ENCODE assay signal across 1 cellular context in the genomic region with DNA sequence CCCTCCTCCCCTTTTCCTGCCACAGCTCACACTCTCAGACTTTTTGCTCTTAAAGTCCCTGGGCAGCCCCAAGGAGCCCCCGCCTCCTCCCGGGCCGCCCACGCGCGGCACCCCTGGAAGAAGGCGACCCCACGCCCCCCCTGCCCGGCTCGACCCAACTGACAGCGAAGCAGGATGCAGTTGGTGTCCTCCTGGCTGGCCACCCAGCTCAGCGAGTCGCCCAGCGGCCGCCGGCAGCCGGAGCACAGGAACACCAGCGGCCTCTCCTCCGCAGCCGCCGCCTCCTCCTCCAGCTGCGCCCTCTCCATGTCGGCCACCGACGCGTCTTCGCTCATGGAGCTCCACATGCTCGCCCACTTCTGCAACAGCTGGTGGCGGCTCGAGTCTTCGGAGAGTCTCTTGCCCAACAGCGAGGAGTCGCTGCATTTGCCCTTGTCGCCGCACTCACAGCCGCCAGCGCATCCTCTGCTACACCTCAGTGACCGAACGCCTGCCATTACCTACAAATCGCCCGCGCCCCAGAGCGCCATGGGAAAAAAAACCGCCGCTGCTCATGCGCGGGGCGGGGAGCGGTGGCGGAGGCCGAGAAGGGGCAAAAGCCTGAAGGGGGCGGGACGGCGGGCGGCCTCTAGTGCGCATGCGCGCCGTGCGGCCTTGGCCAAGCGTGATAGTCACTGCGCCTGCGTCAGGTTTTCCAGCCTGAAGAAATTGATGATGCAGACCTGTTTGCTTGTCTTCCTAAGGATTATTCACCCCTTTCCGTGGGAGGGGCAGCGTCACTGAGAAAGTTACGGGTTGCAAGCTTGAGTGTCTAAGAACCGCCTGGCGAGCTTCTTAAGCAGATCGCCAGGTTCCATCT.
TF ChIP-seq lines count a peak whose summit lies in the region.

A gene with protein sequence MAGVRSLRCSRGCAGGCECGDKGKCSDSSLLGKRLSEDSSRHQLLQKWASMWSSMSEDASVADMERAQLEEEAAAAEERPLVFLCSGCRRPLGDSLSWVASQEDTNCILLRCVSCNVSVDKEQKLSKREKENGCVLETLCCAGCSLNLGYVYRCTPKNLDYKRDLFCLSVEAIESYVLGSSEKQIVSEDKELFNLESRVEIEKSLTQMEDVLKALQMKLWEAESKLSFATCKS (minus strand): TSS at position 532 of the 859 bp plus-strand sequence. CDS start 35 bp downstream, at position 497.

TF ChIP-seq in HepG2, 621 proteins besides CTCF, POLR2A, EP300 and RAD21 (continued from another document and continues in another):
- TF ChIP-seq, protein P1, sequence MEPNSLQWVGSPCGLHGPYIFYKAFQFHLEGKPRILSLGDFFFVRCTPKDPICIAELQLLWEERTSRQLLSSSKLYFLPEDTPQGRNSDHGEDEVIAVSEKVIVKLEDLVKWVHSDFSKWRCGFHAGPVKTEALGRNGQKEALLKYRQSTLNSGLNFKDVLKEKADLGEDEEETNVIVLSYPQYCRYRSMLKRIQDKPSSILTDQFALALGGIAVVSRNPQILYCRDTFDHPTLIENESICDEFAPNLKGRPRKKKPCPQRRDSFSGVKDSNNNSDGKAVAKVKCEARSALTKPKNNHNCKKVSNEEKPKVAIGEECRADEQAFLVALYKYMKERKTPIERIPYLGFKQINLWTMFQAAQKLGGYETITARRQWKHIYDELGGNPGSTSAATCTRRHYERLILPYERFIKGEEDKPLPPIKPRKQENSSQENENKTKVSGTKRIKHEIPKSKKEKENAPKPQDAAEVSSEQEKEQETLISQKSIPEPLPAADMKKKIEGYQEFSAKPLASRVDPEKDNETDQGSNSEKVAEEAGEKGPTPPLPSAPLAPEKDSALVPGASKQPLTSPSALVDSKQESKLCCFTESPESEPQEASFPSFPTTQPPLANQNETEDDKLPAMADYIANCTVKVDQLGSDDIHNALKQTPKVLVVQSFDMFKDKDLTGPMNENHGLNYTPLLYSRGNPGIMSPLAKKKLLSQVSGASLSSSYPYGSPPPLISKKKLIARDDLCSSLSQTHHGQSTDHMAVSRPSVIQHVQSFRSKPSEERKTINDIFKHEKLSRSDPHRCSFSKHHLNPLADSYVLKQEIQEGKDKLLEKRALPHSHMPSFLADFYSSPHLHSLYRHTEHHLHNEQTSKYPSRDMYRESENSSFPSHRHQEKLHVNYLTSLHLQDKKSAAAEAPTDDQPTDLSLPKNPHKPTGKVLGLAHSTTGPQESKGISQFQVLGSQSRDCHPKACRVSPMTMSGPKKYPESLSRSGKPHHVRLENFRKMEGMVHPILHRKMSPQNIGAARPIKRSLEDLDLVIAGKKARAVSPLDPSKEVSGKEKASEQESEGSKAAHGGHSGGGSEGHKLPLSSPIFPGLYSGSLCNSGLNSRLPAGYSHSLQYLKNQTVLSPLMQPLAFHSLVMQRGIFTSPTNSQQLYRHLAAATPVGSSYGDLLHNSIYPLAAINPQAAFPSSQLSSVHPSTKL (CRISPR knock-in tag; IDR thresholded peaks at IDR 0.05) = no peak
- TF ChIP-seq ZSCAN29 (CRISPR knock-in tag; conservative IDR thresholded peaks at IDR 0.05) = 0 out of 2 replicates have a peak, but pooled peaks have one; percentile 12
- TF ChIP-seq, protein P2, sequence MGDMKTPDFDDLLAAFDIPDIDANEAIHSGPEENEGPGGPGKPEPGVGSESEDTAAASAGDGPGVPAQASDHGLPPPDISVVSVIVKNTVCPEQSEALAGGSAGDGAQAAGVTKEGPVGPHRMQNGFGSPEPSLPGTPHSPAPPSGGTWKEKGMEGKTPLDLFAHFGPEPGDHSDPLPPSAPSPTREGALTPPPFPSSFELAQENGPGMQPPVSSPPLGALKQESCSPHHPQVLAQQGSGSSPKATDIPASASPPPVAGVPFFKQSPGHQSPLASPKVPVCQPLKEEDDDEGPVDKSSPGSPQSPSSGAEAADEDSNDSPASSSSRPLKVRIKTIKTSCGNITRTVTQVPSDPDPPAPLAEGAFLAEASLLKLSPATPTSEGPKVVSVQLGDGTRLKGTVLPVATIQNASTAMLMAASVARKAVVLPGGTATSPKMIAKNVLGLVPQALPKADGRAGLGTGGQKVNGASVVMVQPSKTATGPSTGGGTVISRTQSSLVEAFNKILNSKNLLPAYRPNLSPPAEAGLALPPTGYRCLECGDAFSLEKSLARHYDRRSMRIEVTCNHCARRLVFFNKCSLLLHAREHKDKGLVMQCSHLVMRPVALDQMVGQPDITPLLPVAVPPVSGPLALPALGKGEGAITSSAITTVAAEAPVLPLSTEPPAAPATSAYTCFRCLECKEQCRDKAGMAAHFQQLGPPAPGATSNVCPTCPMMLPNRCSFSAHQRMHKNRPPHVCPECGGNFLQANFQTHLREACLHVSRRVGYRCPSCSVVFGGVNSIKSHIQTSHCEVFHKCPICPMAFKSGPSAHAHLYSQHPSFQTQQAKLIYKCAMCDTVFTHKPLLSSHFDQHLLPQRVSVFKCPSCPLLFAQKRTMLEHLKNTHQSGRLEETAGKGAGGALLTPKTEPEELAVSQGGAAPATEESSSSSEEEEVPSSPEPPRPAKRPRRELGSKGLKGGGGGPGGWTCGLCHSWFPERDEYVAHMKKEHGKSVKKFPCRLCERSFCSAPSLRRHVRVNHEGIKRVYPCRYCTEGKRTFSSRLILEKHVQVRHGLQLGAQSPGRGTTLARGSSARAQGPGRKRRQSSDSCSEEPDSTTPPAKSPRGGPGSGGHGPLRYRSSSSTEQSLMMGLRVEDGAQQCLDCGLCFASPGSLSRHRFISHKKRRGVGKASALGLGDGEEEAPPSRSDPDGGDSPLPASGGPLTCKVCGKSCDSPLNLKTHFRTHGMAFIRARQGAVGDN (CRISPR knock-in tag; IDR thresholded peaks at IDR 0.05) = peak; percentile 91
- no peak for TF ChIP-seq PLRG1 (conservative IDR thresholded peaks at IDR 0.05)
- TF ChIP-seq, protein P3, sequence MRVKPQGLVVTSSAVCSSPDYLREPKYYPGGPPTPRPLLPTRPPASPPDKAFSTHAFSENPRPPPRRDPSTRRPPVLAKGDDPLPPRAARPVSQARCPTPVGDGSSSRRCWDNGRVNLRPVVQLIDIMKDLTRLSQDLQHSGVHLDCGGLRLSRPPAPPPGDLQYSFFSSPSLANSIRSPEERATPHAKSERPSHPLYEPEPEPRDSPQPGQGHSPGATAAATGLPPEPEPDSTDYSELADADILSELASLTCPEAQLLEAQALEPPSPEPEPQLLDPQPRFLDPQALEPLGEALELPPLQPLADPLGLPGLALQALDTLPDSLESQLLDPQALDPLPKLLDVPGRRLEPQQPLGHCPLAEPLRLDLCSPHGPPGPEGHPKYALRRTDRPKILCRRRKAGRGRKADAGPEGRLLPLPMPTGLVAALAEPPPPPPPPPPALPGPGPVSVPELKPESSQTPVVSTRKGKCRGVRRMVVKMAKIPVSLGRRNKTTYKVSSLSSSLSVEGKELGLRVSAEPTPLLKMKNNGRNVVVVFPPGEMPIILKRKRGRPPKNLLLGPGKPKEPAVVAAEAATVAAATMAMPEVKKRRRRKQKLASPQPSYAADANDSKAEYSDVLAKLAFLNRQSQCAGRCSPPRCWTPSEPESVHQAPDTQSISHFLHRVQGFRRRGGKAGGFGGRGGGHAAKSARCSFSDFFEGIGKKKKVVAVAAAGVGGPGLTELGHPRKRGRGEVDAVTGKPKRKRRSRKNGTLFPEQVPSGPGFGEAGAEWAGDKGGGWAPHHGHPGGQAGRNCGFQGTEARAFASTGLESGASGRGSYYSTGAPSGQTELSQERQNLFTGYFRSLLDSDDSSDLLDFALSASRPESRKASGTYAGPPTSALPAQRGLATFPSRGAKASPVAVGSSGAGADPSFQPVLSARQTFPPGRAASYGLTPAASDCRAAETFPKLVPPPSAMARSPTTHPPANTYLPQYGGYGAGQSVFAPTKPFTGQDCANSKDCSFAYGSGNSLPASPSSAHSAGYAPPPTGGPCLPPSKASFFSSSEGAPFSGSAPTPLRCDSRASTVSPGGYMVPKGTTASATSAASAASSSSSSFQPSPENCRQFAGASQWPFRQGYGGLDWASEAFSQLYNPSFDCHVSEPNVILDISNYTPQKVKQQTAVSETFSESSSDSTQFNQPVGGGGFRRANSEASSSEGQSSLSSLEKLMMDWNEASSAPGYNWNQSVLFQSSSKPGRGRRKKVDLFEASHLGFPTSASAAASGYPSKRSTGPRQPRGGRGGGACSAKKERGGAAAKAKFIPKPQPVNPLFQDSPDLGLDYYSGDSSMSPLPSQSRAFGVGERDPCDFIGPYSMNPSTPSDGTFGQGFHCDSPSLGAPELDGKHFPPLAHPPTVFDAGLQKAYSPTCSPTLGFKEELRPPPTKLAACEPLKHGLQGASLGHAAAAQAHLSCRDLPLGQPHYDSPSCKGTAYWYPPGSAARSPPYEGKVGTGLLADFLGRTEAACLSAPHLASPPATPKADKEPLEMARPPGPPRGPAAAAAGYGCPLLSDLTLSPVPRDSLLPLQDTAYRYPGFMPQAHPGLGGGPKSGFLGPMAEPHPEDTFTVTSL (CRISPR knock-in tag; IDR thresholded peaks at IDR 0.05; ENCODE audit: borderline replicate concordance) = no peak
- TF ChIP-seq AGO2 (optimal IDR thresholded peaks at IDR 0.05; ENCODE audit: low read depth, low read length) = peak; percentile 43
- peak; percentile 87 for TF ChIP-seq YY1 (IDR thresholded peaks at IDR 0.05; ENCODE audit: insufficient read depth, insufficient replicate concordance, low read depth, low read length)
- no peak for TF ChIP-seq MEIS1 (CRISPR knock-in tag; IDR thresholded peaks at IDR 0.05; ENCODE audit: borderline replicate concordance)
- TF ChIP-seq KAT7 (CRISPR knock-in tag; IDR thresholded peaks at IDR 0.05; ENCODE audit: borderline replicate concordance) = no peak; the same call in 1 of the 2 replicates
- peak; percentile 91 for TF ChIP-seq BORCS8-MEF2B (CRISPR knock-in tag; IDR thresholded peaks at IDR 0.05)
- peak; percentile 92 for TF ChIP-seq ZNF143 (CRISPR knock-in tag; IDR thresholded peaks at IDR 0.05)
- TF ChIP-seq KLF15 (CRISPR knock-in tag; IDR thresholded peaks at IDR 0.05; ENCODE audit: borderline replicate concordance) = 0 out of 2 replicates have a peak, but pooled peaks have one; percentile 17
- peak; percentile 67 for TF ChIP-seq ZFY (CRISPR knock-in tag; IDR thresholded peaks at IDR 0.05)
- TF ChIP-seq, protein P4, sequence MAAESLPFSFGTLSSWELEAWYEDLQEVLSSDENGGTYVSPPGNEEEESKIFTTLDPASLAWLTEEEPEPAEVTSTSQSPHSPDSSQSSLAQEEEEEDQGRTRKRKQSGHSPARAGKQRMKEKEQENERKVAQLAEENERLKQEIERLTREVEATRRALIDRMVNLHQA (CRISPR knock-in tag; IDR thresholded peaks at IDR 0.05) = no peak
- TF ChIP-seq NCOR1 (IDR thresholded peaks at IDR 0.05; ENCODE audit: borderline replicate concordance, low read length) = no peak
- TF ChIP-seq, protein P5, sequence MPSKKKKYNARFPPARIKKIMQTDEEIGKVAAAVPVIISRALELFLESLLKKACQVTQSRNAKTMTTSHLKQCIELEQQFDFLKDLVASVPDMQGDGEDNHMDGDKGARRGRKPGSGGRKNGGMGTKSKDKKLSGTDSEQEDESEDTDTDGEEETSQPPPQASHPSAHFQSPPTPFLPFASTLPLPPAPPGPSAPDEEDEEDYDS (CRISPR knock-in tag; IDR thresholded peaks at IDR 0.05) = peak; percentile 66
- no peak for TF ChIP-seq ZNF615 (CRISPR knock-in tag; IDR thresholded peaks at IDR 0.05; ENCODE audit: borderline replicate concordance)
- TF ChIP-seq THYN1 (CRISPR knock-in tag; IDR thresholded peaks at IDR 0.05; ENCODE audit: borderline replicate concordance, low read depth) = no peak
- TF ChIP-seq, protein P6, sequence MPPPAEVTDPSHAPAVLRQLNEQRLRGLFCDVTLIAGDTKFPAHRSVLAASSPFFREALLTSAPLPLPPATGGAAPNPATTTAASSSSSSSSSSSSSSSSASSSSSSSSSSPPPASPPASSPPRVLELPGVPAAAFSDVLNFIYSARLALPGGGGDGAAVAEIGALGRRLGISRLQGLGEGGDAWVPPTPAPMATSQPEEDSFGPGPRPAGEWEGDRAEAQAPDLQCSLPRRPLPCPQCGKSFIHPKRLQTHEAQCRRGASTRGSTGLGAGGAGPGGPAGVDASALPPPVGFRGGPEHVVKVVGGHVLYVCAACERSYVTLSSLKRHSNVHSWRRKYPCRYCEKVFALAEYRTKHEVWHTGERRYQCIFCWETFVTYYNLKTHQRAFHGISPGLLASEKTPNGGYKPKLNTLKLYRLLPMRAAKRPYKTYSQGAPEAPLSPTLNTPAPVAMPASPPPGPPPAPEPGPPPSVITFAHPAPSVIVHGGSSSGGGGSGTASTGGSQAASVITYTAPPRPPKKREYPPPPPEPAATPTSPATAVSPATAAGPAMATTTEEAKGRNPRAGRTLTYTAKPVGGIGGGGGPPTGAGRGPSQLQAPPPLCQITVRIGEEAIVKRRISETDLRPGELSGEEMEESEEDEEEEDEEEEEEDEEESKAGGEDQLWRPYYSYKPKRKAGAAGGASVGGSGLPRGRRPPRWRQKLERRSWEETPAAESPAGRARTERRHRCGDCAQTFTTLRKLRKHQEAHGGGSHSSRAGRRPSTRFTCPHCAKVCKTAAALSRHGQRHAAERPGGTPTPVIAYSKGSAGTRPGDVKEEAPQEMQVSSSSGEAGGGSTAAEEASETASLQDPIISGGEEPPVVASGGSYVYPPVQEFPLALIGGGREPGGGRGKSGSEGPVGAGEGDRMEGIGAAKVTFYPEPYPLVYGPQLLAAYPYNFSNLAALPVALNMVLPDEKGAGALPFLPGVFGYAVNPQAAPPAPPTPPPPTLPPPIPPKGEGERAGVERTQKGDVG (CRISPR knock-in tag; IDR thresholded peaks at IDR 0.05; ENCODE audit: borderline replicate concordance) = no peak
- TF ChIP-seq, protein P7, sequence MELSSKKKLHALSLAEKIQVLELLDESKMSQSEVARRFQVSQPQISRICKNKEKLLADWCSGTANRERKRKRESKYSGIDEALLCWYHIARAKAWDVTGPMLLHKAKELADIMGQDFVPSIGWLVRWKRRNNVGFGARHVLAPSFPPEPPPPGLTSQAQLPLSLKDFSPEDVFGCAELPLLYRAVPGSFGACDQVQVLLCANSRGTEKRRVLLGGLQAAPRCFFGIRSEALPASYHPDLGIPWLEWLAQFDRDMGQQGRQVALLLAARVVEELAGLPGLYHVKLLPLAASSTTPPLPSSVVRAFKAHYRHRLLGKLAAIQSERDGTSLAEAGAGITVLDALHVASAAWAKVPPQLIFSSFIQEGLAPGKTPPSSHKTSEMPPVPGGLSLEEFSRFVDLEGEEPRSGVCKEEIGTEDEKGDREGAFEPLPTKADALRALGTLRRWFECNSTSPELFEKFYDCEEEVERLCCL (CRISPR knock-in tag; IDR thresholded peaks at IDR 0.05; ENCODE audit: borderline replicate concordance) = no peak
- TF ChIP-seq, protein P8, sequence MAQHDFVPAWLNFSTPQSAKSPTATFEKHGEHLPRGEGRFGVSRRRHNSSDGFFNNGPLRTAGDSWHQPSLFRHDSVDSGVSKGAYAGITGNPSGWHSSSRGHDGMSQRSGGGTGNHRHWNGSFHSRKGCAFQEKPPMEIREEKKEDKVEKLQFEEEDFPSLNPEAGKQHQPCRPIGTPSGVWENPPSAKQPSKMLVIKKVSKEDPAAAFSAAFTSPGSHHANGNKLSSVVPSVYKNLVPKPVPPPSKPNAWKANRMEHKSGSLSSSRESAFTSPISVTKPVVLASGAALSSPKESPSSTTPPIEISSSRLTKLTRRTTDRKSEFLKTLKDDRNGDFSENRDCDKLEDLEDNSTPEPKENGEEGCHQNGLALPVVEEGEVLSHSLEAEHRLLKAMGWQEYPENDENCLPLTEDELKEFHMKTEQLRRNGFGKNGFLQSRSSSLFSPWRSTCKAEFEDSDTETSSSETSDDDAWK (CRISPR knock-in tag; IDR thresholded peaks at IDR 0.05) = no peak
- no peak for TF ChIP-seq ZNF75D (CRISPR knock-in tag; IDR thresholded peaks at IDR 0.05; ENCODE audit: borderline replicate concordance)
- no peak for TF ChIP-seq PHB2 (IDR thresholded peaks at IDR 0.05; ENCODE audit: partially characterized antibody)
- peak; percentile 78 for TF ChIP-seq HDAC2 (CRISPR knock-in tag; IDR thresholded peaks at IDR 0.05)
- peak; percentile 100 for TF ChIP-seq HDAC1 (CRISPR knock-in tag; IDR thresholded peaks at IDR 0.05)
- TF ChIP-seq ZNF879 (CRISPR knock-in tag; IDR thresholded peaks at IDR 0.05) = no peak
- 0 out of 2 replicates have a peak, but pooled peaks have one; percentile 66 for TF ChIP-seq ZBTB38 (CRISPR knock-in tag; IDR thresholded peaks at IDR 0.05)
- TF ChIP-seq ZNF350 (CRISPR knock-in tag; IDR thresholded peaks at IDR 0.05; ENCODE audit: borderline replicate concordance, low read depth) = peak; percentile 60; the same call in 1 of the 2 replicates
- no peak for TF ChIP-seq GATA4 (IDR thresholded peaks at IDR 0.05; ENCODE audit: borderline replicate concordance, low read depth)
- TF ChIP-seq NAIF1 (CRISPR knock-in tag; IDR thresholded peaks at IDR 0.05; ENCODE audit: borderline replicate concordance) = no peak
